ENCODE assay signal across 27 cellular contexts in the genomic region with DNA sequence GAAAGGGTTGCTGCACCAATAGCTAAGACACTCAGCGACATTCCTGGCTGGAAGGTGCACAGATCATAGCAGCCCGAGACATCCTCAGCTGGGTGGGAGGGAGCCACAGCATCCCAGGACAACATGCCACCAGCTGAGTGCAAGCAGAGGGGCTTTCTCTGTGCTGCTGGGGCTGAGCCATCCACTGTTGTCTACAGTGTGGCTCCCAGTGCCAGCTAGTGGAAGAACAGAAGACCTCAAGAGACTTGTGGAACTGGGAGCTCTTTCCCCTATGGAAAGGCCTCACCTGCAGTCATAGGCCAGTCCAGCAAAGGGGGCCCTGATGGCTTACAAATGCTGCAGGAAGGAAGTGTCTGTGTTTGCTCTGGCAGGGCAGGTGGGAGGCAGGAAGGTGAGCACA.
DNase-seq lines count a peak whose midpoint lies in the region; ATAC-seq, FAIRE-seq and TF ChIP-seq lines count a peak whose summit lies in the region.
"Had no signal": no experiment of that assay in that cellular context is flagged by ENCODE, and none has a peak within 500 bp of the region (broad histone marks: within the 10 kb centered on the region; RNA-seq: fewer than 3 reads in every experiment).

No MANE protein-coding gene starts in this region.

- no peak overlapping the region for H3K4me3 ChIP-seq in upper lobe of right lung
- H3K4me3 ChIP-seq: A549, SK-N-MC had no signal

- no peaks in the 10 kb centered on the region for H3K4me1 ChIP-seq in upper lobe of right lung
- H3K4me1 ChIP-seq: A549 had no signal

- no peak for FAIRE-seq in H54 (lab: Jason Lieb, UNC)
- FAIRE-seq: A549, GM12892 had no signal

- no peak for TF ChIP-seq POLR2A in H54 (IDR thresholded peaks at IDR 0.05; ENCODE audit: low read depth, low read length)

- CTCF ChIA-PET in GM10248 (lab: Yijun Ruan, JAX), result interaction anchor here (0.8 to 1.6 kb wide), 3 partner anchors 10 to 17 kb away, joined by 3 to 4 read pairs (median 3); no protein-coding TSS in a partner anchor

- no peaks in the 10 kb centered on the region for H3K9me3 ChIP-seq in upper lobe of right lung
- H3K9me3 ChIP-seq: A549 had no signal

- H3K27me3 Mint-ChIP-seq in activated naive CD8-positive, alpha-beta T cell treated with anti-CD3 and anti-CD28 coated beads, Interleukin-2, amount 10 ng/mL, durations not matched to agents 7 days and 5 days, result no peaks in the 10 kb centered on the region
- no peaks in the 10 kb centered on the region for H3K27me3 Mint-ChIP-seq in activated naive CD8-positive, alpha-beta T cell treated with anti-CD3 and anti-CD28 coated beads for 36 hours
- peaks cover 17% of the 10 kb centered on the region for H3K27me3 Mint-ChIP-seq in glutamatergic neuron (ENCODE audit: unreplicated experiment)

- H3K4me3 Mint-ChIP-seq in activated naive CD8-positive, alpha-beta T cell treated with anti-CD3 and anti-CD28 coated beads, Interleukin-2, amount 10 ng/mL, durations not matched to agents 7 days and 5 days, result no peak overlapping the region
- H3K4me3 Mint-ChIP-seq in activated naive CD8-positive, alpha-beta T cell treated with anti-CD3 and anti-CD28 coated beads for 36 hours, result no peak overlapping the region
- H3K4me3 Mint-ChIP-seq in glutamatergic neuron (ENCODE audit: unreplicated experiment), result no peak overlapping the region
- H3K4me3 Mint-ChIP-seq: CD8-positive, alpha-beta memory T cell had no signal

- H3K36me3 Mint-ChIP-seq in activated naive CD8-positive, alpha-beta T cell treated with anti-CD3 and anti-CD28 coated beads, Interleukin-2, amount 10 ng/mL, durations not matched to agents 7 days and 5 days, result no peaks in the 10 kb centered on the region
- H3K36me3 Mint-ChIP-seq in activated naive CD8-positive, alpha-beta T cell treated with anti-CD3 and anti-CD28 coated beads for 36 hours, result no peaks in the 10 kb centered on the region
- no peaks in the 10 kb centered on the region for H3K36me3 Mint-ChIP-seq in glutamatergic neuron (ENCODE audit: unreplicated experiment)
- H3K36me3 Mint-ChIP-seq: CD8-positive, alpha-beta memory T cell had no signal

- no peaks in the 10 kb centered on the region for H3K36me3 ChIP-seq in upper lobe of right lung

- ATAC-seq in activated naive CD8-positive, alpha-beta T cell treated with anti-CD3 and anti-CD28 coated beads, Interleukin-2, amount 10 ng/mL, durations not matched to agents 7 days and 5 days (ENCODE audit: low read depth), result no peak
- ATAC-seq in upper lobe of right lung, result no peak
- ATAC-seq: A549, Panc1 had no signal

- H3K4me1 Mint-ChIP-seq in activated naive CD8-positive, alpha-beta T cell treated with anti-CD3 and anti-CD28 coated beads, Interleukin-2, amount 10 ng/mL, durations not matched to agents 7 days and 5 days, result peaks cover 8% of the 10 kb centered on the region
- peaks cover 1% of the 10 kb centered on the region for H3K4me1 Mint-ChIP-seq in activated naive CD8-positive, alpha-beta T cell treated with anti-CD3 and anti-CD28 coated beads for 36 hours
- H3K4me1 Mint-ChIP-seq in glutamatergic neuron (ENCODE audit: low read depth, unreplicated experiment), result peaks cover 30% of the 10 kb centered on the region

- POLR2A ChIA-PET in activated naive CD8-positive, alpha-beta T cell treated with anti-CD3 and anti-CD28 coated beads, Interleukin-2, amount 10 ng/mL, durations not matched to agents 7 days and 5 days (lab: Charles Lee), result no interaction called here
- POLR2A ChIA-PET in GM10248 (lab: Yijun Ruan, JAX), result no interaction called here

- H3K27ac Mint-ChIP-seq in activated naive CD8-positive, alpha-beta T cell treated with anti-CD3 and anti-CD28 coated beads, Interleukin-2, amount 10 ng/mL, durations not matched to agents 7 days and 5 days, result no peak overlapping the region
- no peak overlapping the region for H3K27ac Mint-ChIP-seq in activated naive CD8-positive, alpha-beta T cell treated with anti-CD3 and anti-CD28 coated beads for 36 hours
- no peak overlapping the region for H3K27ac Mint-ChIP-seq in glutamatergic neuron (ENCODE audit: unreplicated experiment)
- H3K27ac Mint-ChIP-seq: CD8-positive, alpha-beta memory T cell had no signal

- H3K27me3 ChIP-seq in upper lobe of right lung, result no peaks in the 10 kb centered on the region

- H3K9me3 Mint-ChIP-seq in activated naive CD8-positive, alpha-beta T cell treated with anti-CD3 and anti-CD28 coated beads, Interleukin-2, amount 10 ng/mL, durations not matched to agents 7 days and 5 days, result no peaks in the 10 kb centered on the region
- H3K9me3 Mint-ChIP-seq in activated naive CD8-positive, alpha-beta T cell treated with anti-CD3 and anti-CD28 coated beads for 36 hours, result no peaks in the 10 kb centered on the region
- H3K9me3 Mint-ChIP-seq in glutamatergic neuron (ENCODE audit: unreplicated experiment), result peaks cover 21% of the 10 kb centered on the region
- H3K9me3 Mint-ChIP-seq: CD8-positive, alpha-beta memory T cell had no signal

- no peak overlapping the region for H3K27ac ChIP-seq in upper lobe of right lung
- H3K27ac ChIP-seq: A549, C4-2B, HL-60, SK-N-MC had no signal

- DNase-seq in activated naive CD8-positive, alpha-beta T cell treated with anti-CD3 and anti-CD28 coated beads, Interleukin-2, amount 10 ng/mL, durations not matched to agents 7 days and 5 days, result peak; percentile 7
- DNase-seq in activated naive CD8-positive, alpha-beta T cell treated with anti-CD3 and anti-CD28 coated beads for 36 hours, result no peak
- DNase-seq in NCI-H146 treated with DMSO at 0.1 percent for 48 hours (lab: John Stamatoyannopoulos, UW; ENCODE audit: unreplicated experiment) (peak; percentile 13), glutamatergic neuron (peak; percentile 7), upper lobe of right lung (peak; percentile 36), GM10248 (ENCODE audit: extremely low spot score) (no peak), H54 (ENCODE audit: insufficient read length, low spot score) (no peak)
- DNase-seq: AML-193; CD8-positive, alpha-beta memory T cell; DMS 273 treated with DMSO at 0.1 percent for 48 hours; DMS79 treated with DMSO at 0.1 percent for 48 hours; GF-D8; GOT3; HCEC 1CT; NCI-H1048; NCI-H1436; NCI-H1930; NCI-H446; NCI-H524 treated with DMSO at 0.1 percent for 48 hours; NCI-H82; SIG-M5 had no signal

- intact Hi-C loops in upper lobe of right lung (cut with DNase I), result no loop called here

- TF ChIP-seq CTCF in glutamatergic neuron (IDR thresholded peaks at IDR 0.05; ENCODE audit: partially characterized antibody, unreplicated experiment) (no peak), upper lobe of right lung (IDR thresholded peaks at IDR 0.05) (no peak), GM10248 (IDR thresholded peaks at IDR 0.05; ENCODE audit: control extremely low read depth, extremely low read depth, low read depth, missing control alignments) (no peak)

Comparison
In these comparisons a context has a peak if more than half of its experiments do, and no peak if none do; other contexts are left out.
1. DNase-seq: peak in activated naive CD8-positive, alpha-beta T cell treated with anti-CD3 and anti-CD28 coated beads, Interleukin-2, amount 10 ng/mL, durations not matched to agents 7 days and 5 days (single experiment), NCI-H146 treated with DMSO at 0.1 percent for 48 hours (single experiment), glutamatergic neuron (single experiment) and upper lobe of right lung (single experiment); none in activated naive CD8-positive, alpha-beta T cell treated with anti-CD3 and anti-CD28 coated beads for 36 hours (single experiment), GM10248 (single experiment) and H54 (single experiment).